9 cellular contexts compared by ENCODE assay signal in the genomic region with DNA sequence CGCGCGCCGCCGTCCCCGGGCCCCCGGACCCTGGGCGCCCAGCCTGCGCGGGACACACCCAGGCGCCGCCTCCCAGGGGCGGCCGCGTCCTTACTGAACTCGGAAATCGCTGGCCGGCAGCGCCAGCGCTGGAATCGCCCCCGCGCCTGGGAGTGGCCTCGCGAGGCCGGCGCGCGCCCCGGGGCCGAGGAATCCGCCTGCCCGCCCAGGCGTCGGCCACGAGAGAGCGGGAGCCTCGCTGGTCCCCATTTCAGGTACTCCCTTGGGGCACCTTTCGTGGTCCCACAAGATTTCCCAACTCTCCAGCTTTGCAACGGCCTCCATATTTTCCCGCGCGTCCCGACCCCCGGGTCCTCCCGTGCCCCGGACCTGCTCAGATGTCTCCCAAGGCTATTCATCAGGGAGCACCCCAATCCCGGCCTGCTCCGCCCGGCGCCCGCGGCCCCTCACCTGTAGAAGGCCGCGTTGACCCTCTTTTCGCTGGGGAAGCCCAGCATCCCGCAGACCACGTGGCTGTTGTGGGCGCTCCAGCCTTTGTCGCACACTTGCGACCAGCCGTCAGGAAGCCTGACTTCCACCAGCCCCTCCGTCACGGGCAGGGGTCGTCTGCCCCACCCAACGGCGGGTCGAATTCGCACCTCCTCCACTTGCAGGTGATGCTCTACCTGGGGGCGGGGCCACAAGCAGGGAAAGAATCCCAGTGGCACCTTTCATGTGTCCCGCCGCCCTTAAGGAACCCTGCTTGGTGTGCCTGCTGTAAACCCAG. TPM values are rescaled to one million over a fixed set of nuclear protein-coding genes. Genes with fewer than 3 reads are reported as not detected.
A peak's percentile ranks its signal among the peaks of the same experiment; 100 is the strongest.
DNase-seq lines count a peak whose midpoint lies in the region; ATAC-seq, FAIRE-seq and TF ChIP-seq lines count a peak whose summit lies in the region.
"Had no signal": no experiment of that assay in that cellular context is flagged by ENCODE, and none has a peak within 500 bp of the region (broad histone marks: within the 10 kb centered on the region; RNA-seq: fewer than 3 reads in every experiment).

No MANE protein-coding gene starts in this region.

- H3K27me3 Mint-ChIP-seq in T-cell = peaks cover 46 to 50% of the 10 kb centered on the region in 2 donors

- H3K36me3 ChIP-seq in muscle layer of colon (ENCODE audit: insufficient read depth, low read length) = no peaks in the 10 kb centered on the region

- peak; percentile 27 to 36 for ATAC-seq in activated CD4-positive, CD25-positive, alpha-beta regulatory T cell treated with anti-CD3 and anti-CD28 coated beads, Interleukin-2, amount 50 U/mL, for 24 hours
- peak in 3 of 4 experiments; percentile 24 to 47 (median 39) for ATAC-seq in T-cell (replicated peaks in 1 of 4)
- no peak for ATAC-seq in HG02981 (IDR thresholded peaks at IDR 0.05; ENCODE audit: unreplicated experiment)

- DNase-seq in activated CD4-positive, CD25-positive, alpha-beta regulatory T cell treated with anti-CD3 and anti-CD28 coated beads, Interleukin-2, amount 50 U/mL, for 72 hours = no peak
- DNase-seq in HTR-8/SVneo (ENCODE audit: insufficient read length, low spot score) = no peak
- DNase-seq in T-cell = no peak
- peak; percentile 58 for DNase-seq in epithelial cell of esophagus (ENCODE audit: low read depth)
- DNase-seq in NCI-H524 treated with DMSO at 0.1 percent for 48 hours (lab: John Stamatoyannopoulos, UW) = no peak

- TF ChIP-seq CTCF in epithelial cell of esophagus (IDR thresholded peaks at IDR 0.05; ENCODE audit: insufficient read depth, low read depth, low read length, missing control alignments) = no peak

- H3K27me3 ChIP-seq in muscle layer of colon (ENCODE audit: control insufficient read depth in 1 of 2, insufficient read depth in 2 of 2, low read length in 2 of 2) = no peaks in the 10 kb centered on the region

- H3K9me3 ChIP-seq in muscle layer of colon (ENCODE audit: low read length) = no peaks in the 10 kb centered on the region

- no peak overlapping the region for H3K27ac Mint-ChIP-seq in T-cell

- CTCF ChIA-PET in T-cell (lab: Charles Lee) = no interaction called here

- H3K36me3 Mint-ChIP-seq in T-cell = no peaks in the 10 kb centered on the region

- FAIRE-seq in HTR-8/SVneo (lab: Jason Lieb, UNC) = peak; percentile 28
- FAIRE-seq: frontal cortex had no signal

- H3K4me1 ChIP-seq in muscle layer of colon (ENCODE audit: insufficient read depth, low read length) = peaks cover 15% of the 10 kb centered on the region

- H3K27ac ChIP-seq in muscle layer of colon (ENCODE audit: low read depth, low read length) = peak overlapping the region; percentile 63

- peaks cover 10 to 16% (median 15%) of the 10 kb centered on the region in 3 donors for H3K4me1 Mint-ChIP-seq in T-cell

- POLR2A ChIA-PET in T-cell (lab: Charles Lee) = no interaction called here

- peak overlapping the region; percentile 51 for H3K4me3 ChIP-seq in epithelial cell of esophagus (ENCODE audit: low read length)
- H3K4me3 ChIP-seq in muscle layer of colon (ENCODE audit: low read depth in 1 of 2, low read length in 2 of 2) = peak overlapping the region; percentile 37 to 77

- no peaks in the 10 kb centered on the region for H3K9me3 Mint-ChIP-seq in T-cell

- H3K4me3 Mint-ChIP-seq in T-cell = peak overlapping the region; percentile 53 to 65 (median 55)

- no peak overlapping the region for H3K9ac ChIP-seq in muscle layer of colon (ENCODE audit: low read length)

RNA-seq across cellular contexts. Expression of a gene that starts 4.6 kb away (rescaled TPM):
- under 1 TPM in 4 of 5 donors, not detected in 1; 0.10 to 0.47 (median 0.38) TPM for total RNA-seq in T-cell

RNA-seq across cellular contexts. Expression of a gene that starts 5.4 kb away (rescaled TPM):
- total RNA-seq in T-cell = 10 to 100 TPM in 3 of 5 donors, 1 to 10 TPM in 2; 9.6 to 36.5 (median 33.0) TPM

RNA-seq across cellular contexts. Expression of a gene that starts 19.4 kb away (rescaled TPM):
- total RNA-seq in T-cell = 10 to 100 TPM; 25.1 to 45.2 (median 38.3) TPM

RNA-seq across cellular contexts. Expression of a gene that starts 19.6 kb away (rescaled TPM):
- 100 to 1,000 TPM; 144 to 167 (median 149) TPM for total RNA-seq in T-cell

RNA-seq across cellular contexts. Expression of a gene that starts 23.1 kb away (rescaled TPM):
- total RNA-seq in T-cell = under 1 TPM in 3 of 5 donors, not detected in 2; 0.33 to 0.76 (median 0.47) TPM
- total RNA-seq: frontal cortex had no signal
